In genomic region chr9:18255747-18256146, GRCh38 we compare ENCODE assay signal across 7 cellular contexts.
"Had no signal": no experiment of that assay in that cellular context is flagged by ENCODE, and none has a peak within 500 bp of the region (broad histone marks: within the 10 kb centered on the region; RNA-seq: fewer than 3 reads in every experiment).

No MANE protein-coding gene starts in this region.

- H3K27ac ChIP-seq: coronary artery, esophagus muscularis mucosa, foreskin keratinocyte, sigmoid colon, spleen, upper lobe of left lung had no signal

- H3K27me3 ChIP-seq: brain microvascular endothelial cell, esophagus muscularis mucosa, foreskin keratinocyte, sigmoid colon, upper lobe of left lung had no signal

- H3K9me3 ChIP-seq: esophagus muscularis mucosa, sigmoid colon, spleen, upper lobe of left lung had no signal

- H3K36me3 ChIP-seq: brain microvascular endothelial cell, esophagus muscularis mucosa, sigmoid colon, spleen, upper lobe of left lung had no signal

- H3K4me1 ChIP-seq: foreskin keratinocyte had no signal

- H3K4me3 ChIP-seq: coronary artery, esophagus muscularis mucosa, sigmoid colon, spleen, upper lobe of left lung had no signal
